In the genomic region with DNA sequence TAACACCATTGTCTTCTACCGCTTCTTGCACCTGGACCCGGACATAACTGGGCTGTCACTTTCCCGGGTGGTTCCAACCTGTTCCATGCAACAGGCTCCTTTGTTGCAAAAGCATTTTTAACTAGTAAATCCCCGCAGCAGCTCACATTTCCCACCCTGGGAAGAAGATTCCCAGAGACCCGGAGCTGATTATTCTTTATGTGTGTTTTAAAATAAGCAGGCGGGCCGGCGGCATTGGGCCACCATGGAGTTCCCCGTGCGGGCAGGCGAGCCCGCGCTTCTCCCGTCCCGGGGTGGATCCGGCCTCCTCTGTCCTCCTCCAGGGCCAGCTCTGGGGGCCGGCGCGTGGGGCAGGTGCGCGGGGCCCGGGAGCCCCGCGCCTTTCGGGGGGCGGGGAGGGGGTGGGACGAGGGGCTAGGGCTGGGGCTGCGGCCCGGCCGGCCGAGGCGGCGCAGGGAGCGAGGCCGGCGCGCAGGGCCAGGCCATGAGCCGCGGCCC, we compare ENCODE assay signal across 8 cellular contexts. TPM values are rescaled to one million over a fixed set of nuclear protein-coding genes. Genes with fewer than 3 reads are reported as not detected.
A peak's percentile ranks its signal among the peaks of the same experiment; 100 is the strongest.
DNase-seq lines count a peak whose midpoint lies in the region; ATAC-seq lines count a peak whose summit lies in the region.

No MANE protein-coding gene starts in this region.

- H3K4me1 ChIP-seq in NT2/D1 (ENCODE audit: insufficient read depth, insufficient read length), result peaks cover 7% of the 10 kb centered on the region
- H3K4me1 ChIP-seq in naive thymus-derived CD4-positive, alpha-beta T cell (ENCODE audit: control insufficient read depth in 2 of 2, insufficient read depth in 2 of 2, low read length in 2 of 2), result peaks cover 17 to 36% of the 10 kb centered on the region in 2 donors

- peaks cover 38% of the 10 kb centered on the region for H3K36me3 Mint-ChIP-seq in dendritic cell treated with granulocyte-macrophage colony-stimulating factor and Interleukin-4, amounts not matched to agents 40 ng/mL and 50 ng/mL, for 4 days (ENCODE audit: low read depth)
- H3K36me3 Mint-ChIP-seq in naive thymus-derived CD4-positive, alpha-beta T cell, result peaks cover 6 to 27% (median 14%) of the 10 kb centered on the region in 5 donors

- peaks cover 34% of the 10 kb centered on the region for H3K27me3 ChIP-seq in NT2/D1 (ENCODE audit: insufficient read depth, insufficient read length)
- no peaks in the 10 kb centered on the region for H3K27me3 ChIP-seq in naive thymus-derived CD4-positive, alpha-beta T cell (ENCODE audit: control insufficient read depth in 2 of 2, insufficient read depth in 2 of 2, low read length in 2 of 2)

- peak overlapping the region; percentile 63 for H3K27ac Mint-ChIP-seq in dendritic cell treated with granulocyte-macrophage colony-stimulating factor and Interleukin-4, amounts not matched to agents 40 ng/mL and 50 ng/mL, for 4 days
- peak overlapping the region; percentile 8 to 89 (median 77) for H3K27ac Mint-ChIP-seq in naive thymus-derived CD4-positive, alpha-beta T cell

- H3K9ac ChIP-seq in NT2/D1 (ENCODE audit: insufficient read length, low read depth), result peak overlapping the region; percentile 94

- H3K9me3 Mint-ChIP-seq in dendritic cell treated with granulocyte-macrophage colony-stimulating factor and Interleukin-4, amounts not matched to agents 40 ng/mL and 50 ng/mL, for 4 days, result no peaks in the 10 kb centered on the region
- H3K9me3 Mint-ChIP-seq in naive thymus-derived CD4-positive, alpha-beta T cell, result peaks cover 0 to 7% (median 3%) of the 10 kb centered on the region in 11 donors

- ATAC-seq in naive thymus-derived CD4-positive, alpha-beta T cell, result no peak

- H3K36me3 ChIP-seq in NT2/D1 (ENCODE audit: insufficient read depth, insufficient read length, low read length), result peaks cover 30% of the 10 kb centered on the region
- H3K36me3 ChIP-seq in naive thymus-derived CD4-positive, alpha-beta T cell (ENCODE audit: control insufficient read depth in 2 of 3, insufficient read depth in 3 of 3, low read length in 3 of 3), result peaks cover 0 to 23% (median 0%) of the 10 kb centered on the region in 3 experiments

- peaks cover 19% of the 10 kb centered on the region for H3K27me3 Mint-ChIP-seq in dendritic cell treated with granulocyte-macrophage colony-stimulating factor and Interleukin-4, amounts not matched to agents 40 ng/mL and 50 ng/mL, for 4 days
- H3K27me3 Mint-ChIP-seq in naive thymus-derived CD4-positive, alpha-beta T cell, result peaks cover 0 to 7% (median 0%) of the 10 kb centered on the region in 5 donors

- CTCF ChIA-PET in naive thymus-derived CD4-positive, alpha-beta T cell (lab: Charles Lee), result no interaction called here

- H3K9me3 ChIP-seq in NT2/D1 (ENCODE audit: insufficient read depth, low read length), result no peaks in the 10 kb centered on the region
- peaks cover 0 to 8% (median 0%) of the 10 kb centered on the region in 3 experiments for H3K9me3 ChIP-seq in naive thymus-derived CD4-positive, alpha-beta T cell (ENCODE audit: control insufficient read depth in 2 of 3, low read length in 3 of 3)

- peaks cover 46% of the 10 kb centered on the region for H3K4me1 Mint-ChIP-seq in dendritic cell treated with granulocyte-macrophage colony-stimulating factor and Interleukin-4, amounts not matched to agents 40 ng/mL and 50 ng/mL, for 4 days (ENCODE audit: low read depth)
- peaks cover 23 to 43% (median 32%) of the 10 kb centered on the region in 7 donors for H3K4me1 Mint-ChIP-seq in naive thymus-derived CD4-positive, alpha-beta T cell

- in situ Hi-C loops in KBM-7 (cut with MboI; ENCODE audit: low pct_unique_long_range_greater_than_20kb, low sequenced_read_pairs), result no loop called here

- POLR2A ChIA-PET in naive thymus-derived CD4-positive, alpha-beta T cell (lab: Charles Lee), result interaction anchor here (1.5 kb wide), 1 partner anchor 80 kb away, joined by 8 read pairs; a partner anchor contains a TSS

- intact Hi-C loops in dendritic cell treated with granulocyte-macrophage colony-stimulating factor and Interleukin-4, amounts not matched to agents 40 ng/mL and 50 ng/mL, for 4 days (cut with micrococcal nuclease), result loop anchor here (10.0 kb wide), 1 partner anchor 189 kb away; a partner anchor contains a TSS
- intact Hi-C loops in naive thymus-derived CD4-positive, alpha-beta T cell (cut with micrococcal nuclease), result loop anchor here (1.0 to 10.0 kb wide), 13 partner anchors 33 to 1891 kb away; a partner anchor contains a TSS

- H3K4me3 ChIP-seq in GM08714 (ENCODE audit: low read length), result peak overlapping the region; percentile 94
- H3K4me3 ChIP-seq in NT2/D1 (ENCODE audit: insufficient read length, low read depth), result peak overlapping the region; percentile 79
- H3K4me3 ChIP-seq in naive thymus-derived CD4-positive, alpha-beta T cell (ENCODE audit: low read length), result peak overlapping the region; percentile 62

- H3K27ac ChIP-seq in naive thymus-derived CD4-positive, alpha-beta T cell (ENCODE audit: low read depth, low read length), result no peak overlapping the region

- DNase-seq in NT2/D1 (ENCODE audit: low read depth, low spot score), result no peak
- DNase-seq in naive thymus-derived CD4-positive, alpha-beta T cell, result peak in 3 of 9 donors; percentile 3 to 40 (median 17)
- no peak for DNase-seq in MV-4-11 (lab: John Stamatoyannopoulos, UW)
- DNase-seq in NCI-H446 (lab: John Stamatoyannopoulos, UW), result no peak
- no peak for DNase-seq in KG1 (lab: John Stamatoyannopoulos, UW)
- no peak for DNase-seq in KBM-7

- H3K4me3 Mint-ChIP-seq in dendritic cell treated with granulocyte-macrophage colony-stimulating factor and Interleukin-4, amounts not matched to agents 40 ng/mL and 50 ng/mL, for 4 days, result peak overlapping the region; percentile 88
- H3K4me3 Mint-ChIP-seq in naive thymus-derived CD4-positive, alpha-beta T cell, result peak overlapping the region; percentile 86 to 93 (median 90)

RNA-seq across cellular contexts. Expression of a gene that starts 1.6 kb away (rescaled TPM):
- total RNA-seq in naive thymus-derived CD4-positive, alpha-beta T cell, result 10 to 100 TPM; 27.0 to 33.2 (median 31.3) TPM
- 1 to 10 TPM; 2.1 to 5.0 TPM for polyA plus RNA-seq in naive thymus-derived CD4-positive, alpha-beta T cell

RNA-seq across cellular contexts. Expression of a gene that starts 1.9 kb away (rescaled TPM):
- total RNA-seq in naive thymus-derived CD4-positive, alpha-beta T cell, result 10 to 100 TPM in 1 of 5 experiments, 1 to 10 TPM in 4; 7.3 to 10.6 (median 8.1) TPM
- polyA plus RNA-seq in naive thymus-derived CD4-positive, alpha-beta T cell, result 10 to 100 TPM in 1 of 2 donors, 1 to 10 TPM in 1; 8.9 to 13.5 TPM
